ENCODE assay signal across 20 cellular contexts in genomic region chr6:26246553-26246952, GRCh38.
DNase-seq lines count a peak whose midpoint lies in the region; ATAC-seq and TF ChIP-seq lines count a peak whose summit lies in the region.
"Had no signal": no experiment of that assay in that cellular context is flagged by ENCODE, and none has a peak within 500 bp of the region (broad histone marks: within the 10 kb centered on the region; RNA-seq: fewer than 3 reads in every experiment).

No MANE protein-coding gene starts in this region.

- ATAC-seq in WTC11 (no peak), GM21526 (IDR thresholded peaks at IDR 0.05; ENCODE audit: low FRiP score, unreplicated experiment) (no peak)
- ATAC-seq: HCT116 had no signal

- H3K9me3 Mint-ChIP-seq in activated naive CD4-positive, alpha-beta T cell treated with anti-CD3 and anti-CD28 coated beads, Interleukin-2, amount 50 U/mL, for 24 hours: no peaks in the 10 kb centered on the region
- no peaks in the 10 kb centered on the region for H3K9me3 Mint-ChIP-seq in WTC11
- peaks cover 9% of the 10 kb centered on the region for H3K9me3 Mint-ChIP-seq in neural crest cell
- H3K9me3 Mint-ChIP-seq: CD8-positive, alpha-beta memory T cell; H9 had no signal

- peaks cover 21% of the 10 kb centered on the region for H3K4me1 Mint-ChIP-seq in activated naive CD4-positive, alpha-beta T cell treated with anti-CD3 and anti-CD28 coated beads, Interleukin-2, amount 50 U/mL, for 24 hours
- H3K4me1 Mint-ChIP-seq in WTC11 (peaks cover 48% of the 10 kb centered on the region), neural crest cell (peaks cover 31% of the 10 kb centered on the region)

- no peak overlapping the region for H3K27ac ChIP-seq in SJCRH30
- H3K27ac ChIP-seq: 22Rv1; BLaER1 treated with 17β-estradiol and CSF1 and Interleukin-3, amounts not matched to agents 10 nM and 100 nM; GM23248 had no signal

- no peak for DNase-seq in activated naive CD4-positive, alpha-beta T cell treated with Interleukin-2 at 50 U/mL for 16 hours
- DNase-seq in WTC11 (ENCODE audit: low spot score): no peak
- DNase-seq in neural crest cell (ENCODE audit: low read depth, low spot score): no peak
- no peak for DNase-seq in SJCRH30
- no peak for DNase-seq in NCI-H345 treated with DMSO at 0.1 percent for 48 hours (lab: John Stamatoyannopoulos, UW; ENCODE audit: unreplicated experiment)
- DNase-seq in central memory CD4-positive, alpha-beta T cell: no peak
- DNase-seq: AML-193; BE2C; CD4-positive, alpha-beta T cell; CD8-positive, alpha-beta memory T cell; DMS53; DMS79 treated with DMSO at 0.1 percent for 48 hours; GM23248; H9 had no signal

- POLR2A ChIA-PET in WTC11 (lab: Charles Lee): interaction anchor here (1.6 to 4.1 kb wide), 2 partner anchors 22 to 30 kb away, joined by 4 to 24 read pairs; a partner anchor contains a TSS

- CTCF ChIA-PET in WTC11 (lab: Charles Lee): no interaction called here

- H3K27ac Mint-ChIP-seq in activated naive CD4-positive, alpha-beta T cell treated with anti-CD3 and anti-CD28 coated beads, Interleukin-2, amount 50 U/mL, for 24 hours: peak overlapping the region; percentile 12
- H3K27ac Mint-ChIP-seq in WTC11 (peak overlapping the region; percentile 38; the same call in 1 of the 2 replicates), neural crest cell (ENCODE audit: unreplicated experiment) (peak overlapping the region; percentile 63)
- H3K27ac Mint-ChIP-seq: CD4-positive, alpha-beta T cell had no signal

- H3K27me3 ChIP-seq in SJCRH30: no peaks in the 10 kb centered on the region
- H3K27me3 ChIP-seq: BE2C had no signal

- H3K27me3 Mint-ChIP-seq in activated naive CD4-positive, alpha-beta T cell treated with anti-CD3 and anti-CD28 coated beads, Interleukin-2, amount 50 U/mL, for 24 hours: no peaks in the 10 kb centered on the region
- H3K27me3 Mint-ChIP-seq in WTC11 (ENCODE audit: low read depth) (no peaks in the 10 kb centered on the region), neural crest cell (ENCODE audit: low read depth) (peaks cover 8% of the 10 kb centered on the region)
- H3K27me3 Mint-ChIP-seq: CD4-positive, alpha-beta T cell; CD8-positive, alpha-beta memory T cell had no signal

- no peak overlapping the region for H3K4me3 ChIP-seq in SJCRH30
- H3K4me3 ChIP-seq: BLaER1 treated with 17β-estradiol and CSF1 and Interleukin-3, amounts not matched to agents 10 nM and 100 nM; GM23248 had no signal

- peaks cover 3% of the 10 kb centered on the region for H3K36me3 Mint-ChIP-seq in activated naive CD4-positive, alpha-beta T cell treated with anti-CD3 and anti-CD28 coated beads, Interleukin-2, amount 50 U/mL, for 24 hours
- peaks cover under 1% of the 10 kb centered on the region for H3K36me3 Mint-ChIP-seq in WTC11
- peaks cover 5% of the 10 kb centered on the region for H3K36me3 Mint-ChIP-seq in neural crest cell (ENCODE audit: low read depth)
- H3K36me3 Mint-ChIP-seq: CD14-positive monocyte had no signal

- TF ChIP-seq CTCF in WTC11 (IDR thresholded peaks at IDR 0.05) (no peak), neural crest cell (conservative IDR thresholded peaks at IDR 0.05) (no peak)

- no peak overlapping the region for H3K4me3 Mint-ChIP-seq in activated naive CD4-positive, alpha-beta T cell treated with anti-CD3 and anti-CD28 coated beads, Interleukin-2, amount 50 U/mL, for 24 hours
- H3K4me3 Mint-ChIP-seq in WTC11: no peak overlapping the region
- H3K4me3 Mint-ChIP-seq in neural crest cell: peak overlapping the region; percentile 74
- H3K4me3 Mint-ChIP-seq: CD14-positive monocyte; CD4-positive, alpha-beta T cell; H9 had no signal

- no peaks in the 10 kb centered on the region for H3K9me3 ChIP-seq in SJCRH30 (replicated peaks)
- H3K9me3 ChIP-seq: BE2C had no signal

- H3K36me3 ChIP-seq in SJCRH30: no peaks in the 10 kb centered on the region
- H3K36me3 ChIP-seq: BE2C; BLaER1 treated with 17β-estradiol and CSF1 and Interleukin-3, amounts not matched to agents 10 nM and 100 nM had no signal

- H3K4me1 ChIP-seq in SJCRH30: no peaks in the 10 kb centered on the region
- H3K4me1 ChIP-seq: BE2C had no signal

TF ChIP-seq in WTC11, 78 proteins besides CTCF, POLR2A, EP300 and RAD21:
- TF ChIP-seq ZNF317 (CRISPR knock-in tag; IDR thresholded peaks at IDR 0.05; ENCODE audit: borderline replicate concordance, low read depth) (no peak), ZNF671 (CRISPR knock-in tag; IDR thresholded peaks at IDR 0.05) (no peak), MLX (CRISPR knock-in tag; IDR thresholded peaks at IDR 0.05) (no peak), AR (CRISPR knock-in tag; IDR thresholded peaks at IDR 0.05) (no peak), ESRRA (CRISPR knock-in tag; IDR thresholded peaks at IDR 0.05; ENCODE audit: borderline replicate concordance) (no peak), ZNF138 (CRISPR knock-in tag; conservative IDR thresholded peaks at IDR 0.05) (no peak), FOXP1 (CRISPR knock-in tag; IDR thresholded peaks at IDR 0.05; ENCODE audit: borderline replicate concordance) (no peak), NFYB (CRISPR knock-in tag; conservative IDR thresholded peaks at IDR 0.05; ENCODE audit: low read depth) (no peak), E2F1 (CRISPR knock-in tag; IDR thresholded peaks at IDR 0.05) (no peak), ZBTB43 (CRISPR knock-in tag; IDR thresholded peaks at IDR 0.05) (no peak), ZNF232 (CRISPR knock-in tag; IDR thresholded peaks at IDR 0.05) (no peak), MAX (CRISPR knock-in tag; IDR thresholded peaks at IDR 0.05) (no peak), ATF3 (CRISPR knock-in tag; conservative IDR thresholded peaks at IDR 0.05) (no peak), SP1 (CRISPR knock-in tag; conservative IDR thresholded peaks at IDR 0.05) (no peak)

Comparison
In these comparisons a context has a peak if more than half of its experiments do, and no peak if none do; other contexts are left out.
1. H3K27ac Mint-ChIP-seq: peak in every context shown above with its lines; median percentile 63 in neural crest cell; 38 in WTC11; 12 in activated naive CD4-positive, alpha-beta T cell treated with anti-CD3 and anti-CD28 coated beads, Interleukin-2, amount 50 U/mL, for 24 hours.